In genomic region chr17:5832886-5833285, GRCh38 we compare ENCODE assay signal across 10 cellular contexts.
A peak's percentile ranks its signal among the peaks of the same experiment; 100 is the strongest.
DNase-seq lines count a peak whose midpoint lies in the region; ATAC-seq and TF ChIP-seq lines count a peak whose summit lies in the region.
"Had no signal": no experiment of that assay in that cellular context is flagged by ENCODE, and none has a peak within 500 bp of the region (broad histone marks: within the 10 kb centered on the region; RNA-seq: fewer than 3 reads in every experiment).

No MANE protein-coding gene starts in this region.

- H3K36me3 Mint-ChIP-seq in CD4-positive, CD25-positive, alpha-beta regulatory T cell, result no peaks in the 10 kb centered on the region

- no peak for ATAC-seq in CD4-positive, CD25-positive, alpha-beta regulatory T cell (ENCODE audit: low read depth in 2 of 2)
- ATAC-seq in HG03460 (IDR thresholded peaks at IDR 0.05; ENCODE audit: unreplicated experiment) (no peak), GM21717 (IDR thresholded peaks at IDR 0.05; ENCODE audit: unreplicated experiment) (no peak), GM21737 (IDR thresholded peaks at IDR 0.05; ENCODE audit: unreplicated experiment) (no peak)
- ATAC-seq: effector memory CD8-positive, alpha-beta T cell had no signal

- no peak for DNase-seq in CD4-positive, CD25-positive, alpha-beta regulatory T cell
- DNase-seq in iris pigment epithelial cell (ENCODE audit: low read depth) (peak; percentile 76), hypothalamus (lab: John Stamatoyannopoulos, UW) (no peak)
- DNase-seq: effector memory CD8-positive, alpha-beta T cell had no signal

- peak overlapping the region in 2 of 3 donors; percentile 48 to 58 for H3K27ac Mint-ChIP-seq in CD4-positive, CD25-positive, alpha-beta regulatory T cell
- H3K27ac Mint-ChIP-seq: effector memory CD8-positive, alpha-beta T cell had no signal

- no peaks in the 10 kb centered on the region for H3K4me1 ChIP-seq in CD4-positive, CD25-positive, alpha-beta regulatory T cell (ENCODE audit: control insufficient read depth, insufficient read depth, low read length, poor library complexity, severe bottlenecking)
- peaks cover 43% of the 10 kb centered on the region for H3K4me1 ChIP-seq in HUES64 (ENCODE audit: insufficient read depth, low read length)
- H3K4me1 ChIP-seq: vagina had no signal

- H3K9me3 Mint-ChIP-seq in CD4-positive, CD25-positive, alpha-beta regulatory T cell, result peaks cover 0 to 2% (median 0%) of the 10 kb centered on the region in 7 donors
- H3K9me3 Mint-ChIP-seq: effector memory CD8-positive, alpha-beta T cell had no signal

- TF ChIP-seq CTCF in VCaP (conservative IDR thresholded peaks at IDR 0.05), result no peak

- no peak overlapping the region for H3K4me3 Mint-ChIP-seq in CD4-positive, CD25-positive, alpha-beta regulatory T cell
- H3K4me3 Mint-ChIP-seq: effector memory CD8-positive, alpha-beta T cell had no signal

- no peak overlapping the region for H3K27ac ChIP-seq in CD4-positive, CD25-positive, alpha-beta regulatory T cell (ENCODE audit: insufficient read depth, low read length, poor library complexity, severe bottlenecking)
- H3K27ac ChIP-seq in HUES64 (ENCODE audit: low read depth, low read length) (peak overlapping the region; percentile 47), VCaP (peak overlapping the region; percentile 51)
- H3K27ac ChIP-seq: vagina had no signal

- no peak overlapping the region for H3K4me3 ChIP-seq in CD4-positive, CD25-positive, alpha-beta regulatory T cell (ENCODE audit: low read depth, low read length)
- peak overlapping the region; percentile 22 for H3K4me3 ChIP-seq in HUES64 (ENCODE audit: low read length)
- H3K4me3 ChIP-seq: vagina had no signal

- H3K36me3 ChIP-seq in CD4-positive, CD25-positive, alpha-beta regulatory T cell (ENCODE audit: control insufficient read depth, insufficient read depth, low read length), result no peaks in the 10 kb centered on the region
- no peaks in the 10 kb centered on the region for H3K36me3 ChIP-seq in HUES64 (ENCODE audit: insufficient read depth, low read length)
- H3K36me3 ChIP-seq: vagina had no signal

- no peaks in the 10 kb centered on the region for H3K9me3 ChIP-seq in CD4-positive, CD25-positive, alpha-beta regulatory T cell (ENCODE audit: control insufficient read depth in 2 of 2, low read length in 2 of 2)
- H3K9me3 ChIP-seq in HUES64 (ENCODE audit: insufficient read depth, low read depth, low read length), result no peaks in the 10 kb centered on the region
- H3K9me3 ChIP-seq: vagina had no signal

- H3K9ac ChIP-seq in HUES64 (ENCODE audit: low read depth, low read length), result peak overlapping the region; percentile 59; the same call in 1 of the 2 replicates

- H3K4me1 Mint-ChIP-seq in CD4-positive, CD25-positive, alpha-beta regulatory T cell, result peaks cover 0 to 9% (median 2%) of the 10 kb centered on the region in 4 donors

- peaks cover 3% of the 10 kb centered on the region for H3K27me3 ChIP-seq in CD4-positive, CD25-positive, alpha-beta regulatory T cell (ENCODE audit: control insufficient read depth, insufficient read depth, low read length)
- no peaks in the 10 kb centered on the region for H3K27me3 ChIP-seq in HUES64 (ENCODE audit: insufficient read depth, low read length)
- H3K27me3 ChIP-seq: vagina had no signal

- 25% methylated on average over 1 of the region's 1 CpG for WGBS in HUES64

- H3K27me3 Mint-ChIP-seq in CD4-positive, CD25-positive, alpha-beta regulatory T cell, result peaks cover 16% of the 10 kb centered on the region
